9 cellular contexts compared by ENCODE assay signal in the genomic region with DNA sequence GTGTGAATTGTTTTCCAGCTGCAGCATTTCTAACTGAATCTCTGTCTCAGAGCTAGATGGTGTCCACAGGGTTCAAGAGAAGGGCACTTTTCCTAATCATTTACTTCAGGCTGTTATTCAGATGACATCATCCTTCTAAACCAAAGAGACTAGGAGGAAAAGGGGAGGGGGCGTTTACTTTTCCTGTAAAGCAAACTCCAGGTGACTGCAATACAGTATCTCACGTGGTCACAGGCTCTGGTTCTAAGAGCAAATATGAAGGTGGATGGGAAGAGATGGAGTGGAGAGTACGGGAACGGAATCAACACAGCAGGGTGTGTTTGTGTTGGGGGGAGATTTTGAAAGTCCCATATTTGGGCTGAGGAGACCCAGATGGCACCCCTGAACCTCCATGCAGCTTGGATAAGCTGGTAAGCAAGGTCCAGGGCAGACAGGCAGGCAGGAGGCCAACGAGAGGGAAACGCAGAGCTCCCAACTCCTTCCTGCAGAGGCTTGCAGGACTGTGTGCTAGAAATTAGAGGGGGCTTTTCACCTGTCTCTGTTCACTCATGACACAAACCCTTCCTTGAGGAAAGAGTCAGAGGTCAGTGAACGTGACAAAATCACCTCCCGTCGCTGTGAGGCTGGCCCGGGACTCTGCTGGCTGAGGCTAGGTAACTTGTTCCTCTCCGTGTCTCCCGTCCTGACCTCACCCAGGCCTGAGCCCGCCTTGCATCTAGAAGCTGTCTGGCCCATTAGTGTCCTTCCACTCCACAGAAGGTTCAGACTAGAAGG.
A peak's percentile ranks its signal among the peaks of the same experiment; 100 is the strongest.
DNase-seq lines count a peak whose midpoint lies in the region; ATAC-seq and TF ChIP-seq lines count a peak whose summit lies in the region.
"Had no signal": no experiment of that assay in that cellular context is flagged by ENCODE, and none has a peak within 500 bp of the region (broad histone marks: within the 10 kb centered on the region; RNA-seq: fewer than 3 reads in every experiment).

No MANE protein-coding gene starts in this region.

- no peak for TF ChIP-seq CTCF in cardiac muscle cell (IDR thresholded peaks at IDR 0.05; ENCODE audit: low read depth, low read length)
- TF ChIP-seq CTCF in upper lobe of right lung (IDR thresholded peaks at IDR 0.05), result no peak

- peaks cover 7% of the 10 kb centered on the region for H3K4me1 ChIP-seq in cardiac muscle cell (ENCODE audit: low read depth)
- H3K4me1 ChIP-seq in iPS-20b (ENCODE audit: insufficient read depth, low read length), result peaks cover 12% of the 10 kb centered on the region; the same call in 1 of the 2 replicates
- no peaks in the 10 kb centered on the region for H3K4me1 ChIP-seq in upper lobe of right lung

- intact Hi-C loops in Right ventricle myocardium superior (cut with DNase I) (no loop called here), upper lobe of right lung (cut with DNase I) (no loop called here)

- H3K9me3 ChIP-seq in cardiac muscle cell (ENCODE audit: low read depth) (no peaks in the 10 kb centered on the region), iPS-20b (ENCODE audit: insufficient read depth, low read depth, low read length) (no peaks in the 10 kb centered on the region), upper lobe of right lung (no peaks in the 10 kb centered on the region)

- H3K36me3 ChIP-seq in cardiac muscle cell (no peaks in the 10 kb centered on the region), iPS-20b (ENCODE audit: insufficient read depth, low read depth, low read length) (no peaks in the 10 kb centered on the region), upper lobe of right lung (no peaks in the 10 kb centered on the region)

- ATAC-seq in Right ventricle myocardium superior (ENCODE audit: poor library complexity), result no peak
- peak; percentile 93 for ATAC-seq in upper lobe of right lung
- no peak for ATAC-seq in GM18502 (IDR thresholded peaks at IDR 0.05; ENCODE audit: poor library complexity, unreplicated experiment)

- H3K27ac ChIP-seq in cardiac muscle cell (no peak overlapping the region), iPS-20b (ENCODE audit: low read length) (no peak overlapping the region), upper lobe of right lung (no peak overlapping the region)

- H3K4me3 ChIP-seq in cardiac muscle cell (no peak overlapping the region), iPS-20b (ENCODE audit: low read length) (no peak overlapping the region), upper lobe of right lung (no peak overlapping the region)

- 0 out of 2 replicates have a peak overlapping the region, but pooled peaks have one; percentile 42 for H3K9ac ChIP-seq in iPS-20b (ENCODE audit: low read depth, low read length)

- H3K27me3 ChIP-seq in cardiac muscle cell (no peaks in the 10 kb centered on the region), iPS-20b (ENCODE audit: insufficient read depth, low read length) (no peaks in the 10 kb centered on the region; the same call in 1 of the 2 replicates), upper lobe of right lung (no peaks in the 10 kb centered on the region)

- DNase-seq in cardiac muscle cell (ENCODE audit: low read depth in 1 of 2, low spot score in 1 of 2) (peak; percentile 15 to 22), Right ventricle myocardium superior (no peak), NCI-H510A treated with DMSO at 0.1 percent for 48 hours (lab: John Stamatoyannopoulos, UW) (peak; percentile 98), upper lobe of right lung (no peak), SKM-1 treated with dmso at 0.1 percent for 144 hours (lab: John Stamatoyannopoulos, UW; ENCODE audit: unreplicated experiment) (no peak), SW 1271 (lab: John Stamatoyannopoulos, UW) (no peak)
- DNase-seq: NCI-H446 treated with DMSO at 0.1 percent for 48 hours had no signal

Comparison
In these comparisons a context has a peak if more than half of its experiments do, and no peak if none do; other contexts are left out.
1. DNase-seq: peak in cardiac muscle cell (2 of 2) and NCI-H510A treated with DMSO at 0.1 percent for 48 hours (single experiment); none in Right ventricle myocardium superior (single experiment), upper lobe of right lung (single experiment), SKM-1 treated with dmso at 0.1 percent for 144 hours (single experiment) and SW 1271 (0 of 2).